14 cellular contexts compared by ENCODE assay signal in genomic region chr2:197312186-197312585, GRCh38. TPM values are rescaled to one million over a fixed set of nuclear protein-coding genes. Genes with fewer than 3 reads are reported as not detected.
DNase-seq lines count a peak whose midpoint lies in the region; ATAC-seq and TF ChIP-seq lines count a peak whose summit lies in the region.
"Had no signal": no experiment of that assay in that cellular context is flagged by ENCODE, and none has a peak within 500 bp of the region (broad histone marks: within the 10 kb centered on the region; RNA-seq: fewer than 3 reads in every experiment).

No MANE protein-coding gene starts in this region.

- no peak overlapping the region for H3K4me3 Mint-ChIP-seq in T-helper 1 cell treated with Interleukin-12 subunit alpha and Interleukin-12 subunit beta and Interleukin-4 antibody, amounts not matched to agents 30 μg/mL and 1 μg/mL, for 36 hours
- H3K4me3 Mint-ChIP-seq in activated naive CD8-positive, alpha-beta T cell = peak overlapping the region; percentile 90
- H3K4me3 Mint-ChIP-seq in nephron progenitor cell (peak overlapping the region; percentile 18), glutamatergic neuron (ENCODE audit: unreplicated experiment) (no peak overlapping the region)

- intact Hi-C loops in Right ventricle myocardium inferior (cut with DNase I) = loop anchor here (5.0 kb wide), 1 partner anchor 300 kb away; no protein-coding TSS in a partner anchor

- no peak for TF ChIP-seq POLR2A in erythroblast (IDR thresholded peaks at IDR 0.05; ENCODE audit: low read length)

- no peak for ATAC-seq in Right ventricle myocardium inferior

- H3K27me3 Mint-ChIP-seq in T-helper 1 cell treated with Interleukin-12 subunit alpha and Interleukin-12 subunit beta and Interleukin-4 antibody, amounts not matched to agents 30 μg/mL and 1 μg/mL, for 36 hours (ENCODE audit: low read depth) = no peaks in the 10 kb centered on the region
- H3K27me3 Mint-ChIP-seq in activated naive CD8-positive, alpha-beta T cell = no peaks in the 10 kb centered on the region
- H3K27me3 Mint-ChIP-seq in nephron progenitor cell (ENCODE audit: low read depth, poor library complexity) = peaks cover 75% of the 10 kb centered on the region
- H3K27me3 Mint-ChIP-seq in glutamatergic neuron (ENCODE audit: unreplicated experiment) = peaks cover 9% of the 10 kb centered on the region

- TF ChIP-seq CTCF in nephron progenitor cell (IDR thresholded peaks at IDR 0.05) (no peak), glutamatergic neuron (IDR thresholded peaks at IDR 0.05; ENCODE audit: partially characterized antibody, unreplicated experiment) (no peak)

- H3K27ac Mint-ChIP-seq in T-helper 1 cell treated with Interleukin-12 subunit alpha and Interleukin-12 subunit beta and Interleukin-4 antibody, amounts not matched to agents 30 μg/mL and 1 μg/mL, for 36 hours = peak overlapping the region; percentile 83
- H3K27ac Mint-ChIP-seq in activated naive CD8-positive, alpha-beta T cell = peak overlapping the region; percentile 94
- H3K27ac Mint-ChIP-seq in nephron progenitor cell = no peak overlapping the region
- no peak overlapping the region for H3K27ac Mint-ChIP-seq in glutamatergic neuron (ENCODE audit: unreplicated experiment)

- no peaks in the 10 kb centered on the region for H3K9me3 Mint-ChIP-seq in T-helper 1 cell treated with Interleukin-12 subunit alpha and Interleukin-12 subunit beta and Interleukin-4 antibody, amounts not matched to agents 30 μg/mL and 1 μg/mL, for 36 hours
- no peaks in the 10 kb centered on the region for H3K9me3 Mint-ChIP-seq in activated naive CD8-positive, alpha-beta T cell (ENCODE audit: low read depth)
- H3K9me3 Mint-ChIP-seq in nephron progenitor cell (no peaks in the 10 kb centered on the region), glutamatergic neuron (ENCODE audit: unreplicated experiment) (peaks cover 7% of the 10 kb centered on the region)

- no peak for DNase-seq in T-helper 1 cell
- peak; percentile 6 for DNase-seq in LHCN-M2 (ENCODE audit: low read depth)
- DNase-seq in nephron progenitor cell = no peak
- no peak for DNase-seq in glutamatergic neuron
- no peak for DNase-seq in Right ventricle myocardium inferior (ENCODE audit: missing footprints)
- DNase-seq in erythroblast (lab: John Stamatoyannopoulos, UW) = no peak
- DNase-seq: activated CD4-positive, CD25-positive, alpha-beta regulatory T cell treated with anti-CD3 and anti-CD28 coated beads, Interleukin-2, amount 50 U/mL, for 72 hours; dorsolateral prefrontal cortex; kidney; RPMI8226; stimulated activated CD4-positive, alpha-beta T cell treated with anti-CD3 and anti-CD28 coated beads, Interleukin-4, amount 100 ng/mL, for 24 hours; upper lobe of left lung had no signal

- H3K36me3 Mint-ChIP-seq in T-helper 1 cell treated with Interleukin-12 subunit alpha and Interleukin-12 subunit beta and Interleukin-4 antibody, amounts not matched to agents 30 μg/mL and 1 μg/mL, for 36 hours (ENCODE audit: low read depth) = peaks cover 16% of the 10 kb centered on the region
- no peaks in the 10 kb centered on the region for H3K36me3 Mint-ChIP-seq in activated naive CD8-positive, alpha-beta T cell
- H3K36me3 Mint-ChIP-seq in nephron progenitor cell (ENCODE audit: low read depth) (no peaks in the 10 kb centered on the region), glutamatergic neuron (ENCODE audit: unreplicated experiment) (no peaks in the 10 kb centered on the region)

- H3K4me1 Mint-ChIP-seq in T-helper 1 cell treated with Interleukin-12 subunit alpha and Interleukin-12 subunit beta and Interleukin-4 antibody, amounts not matched to agents 30 μg/mL and 1 μg/mL, for 36 hours (ENCODE audit: low read depth) = peaks cover 43% of the 10 kb centered on the region
- peaks cover 56% of the 10 kb centered on the region for H3K4me1 Mint-ChIP-seq in activated naive CD8-positive, alpha-beta T cell (ENCODE audit: low read depth)
- H3K4me1 Mint-ChIP-seq in nephron progenitor cell (peaks cover 16% of the 10 kb centered on the region), glutamatergic neuron (ENCODE audit: low read depth, unreplicated experiment) (peaks cover 6% of the 10 kb centered on the region)

RNA-seq across cellular contexts. Expression of gene ANKRD44, which starts 1.6 kb away (rescaled TPM):
- total RNA-seq in LHCN-M2 (2014; rRNA removed) (3.0 and 4.0 TPM in 2 replicates), glutamatergic neuron (ENCODE audit: unreplicated experiment) (12.0 TPM), Right ventricle myocardium inferior (10.5 TPM)
- 4.4 TPM for polyA plus RNA-seq in LHCN-M2 (2012)

Comparison
In these comparisons a context has a peak if more than half of its experiments do, and no peak if none do; other contexts are left out.
1. H3K27ac Mint-ChIP-seq: peak in T-helper 1 cell treated with Interleukin-12 subunit alpha and Interleukin-12 subunit beta and Interleukin-4 antibody, amounts not matched to agents 30 μg/mL and 1 μg/mL, for 36 hours (single experiment) and activated naive CD8-positive, alpha-beta T cell (single experiment); none in nephron progenitor cell (single experiment) and glutamatergic neuron (single experiment).
2. H3K4me3 Mint-ChIP-seq: peak in activated naive CD8-positive, alpha-beta T cell (single experiment) and nephron progenitor cell (single experiment); none in T-helper 1 cell treated with Interleukin-12 subunit alpha and Interleukin-12 subunit beta and Interleukin-4 antibody, amounts not matched to agents 30 μg/mL and 1 μg/mL, for 36 hours (single experiment) and glutamatergic neuron (single experiment).